Comparison of ENCODE assay signal across 13 cellular contexts in the genomic region with DNA sequence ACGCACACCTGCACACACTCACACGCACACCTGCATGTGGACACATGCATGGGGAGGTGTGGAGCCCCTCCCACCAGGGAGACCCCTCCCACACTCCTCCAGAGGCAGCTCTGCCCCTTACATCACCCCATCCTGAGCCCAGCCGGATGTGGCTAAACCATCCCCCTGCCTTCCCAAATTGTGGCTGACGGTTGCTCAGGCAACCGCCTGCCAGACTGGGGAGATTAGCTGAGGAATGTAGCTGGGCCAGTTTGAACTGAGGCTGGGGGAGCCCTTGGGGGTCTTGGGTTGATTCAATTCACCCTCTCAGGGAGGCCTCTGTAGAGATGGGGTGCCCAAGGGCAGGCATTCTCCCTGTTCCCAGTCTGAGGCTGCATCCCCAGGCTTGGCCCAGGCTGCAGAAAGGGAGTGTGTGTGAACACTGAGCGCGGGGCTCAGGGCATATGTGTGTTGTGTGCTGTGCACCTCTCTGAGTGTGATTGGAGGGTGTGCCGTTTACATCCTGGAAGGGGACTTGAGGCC. TPM values are rescaled to one million over a fixed set of nuclear protein-coding genes. Genes with fewer than 3 reads are reported as not detected.
DNase-seq lines count a peak whose midpoint lies in the region; ATAC-seq and TF ChIP-seq lines count a peak whose summit lies in the region.
"Had no signal": no experiment of that assay in that cellular context is flagged by ENCODE, and none has a peak within 500 bp of the region (broad histone marks: within the 10 kb centered on the region; RNA-seq: fewer than 3 reads in every experiment).

No MANE protein-coding gene starts in this region.

- H3K27me3 Mint-ChIP-seq in neural progenitor cell (ENCODE audit: insufficient read depth, low read depth) = peaks cover 5% of the 10 kb centered on the region
- no peaks in the 10 kb centered on the region for H3K27me3 Mint-ChIP-seq in activated CD4-positive, alpha-beta T cell treated with anti-CD3 and anti-CD28 coated beads for 36 hours
- peaks cover 13% of the 10 kb centered on the region for H3K27me3 Mint-ChIP-seq in activated T-helper 17 cell treated with anti-CD3 and anti-CD28 coated beads, Interleukin-2, amount 50 U/mL, for 72 hours
- H3K27me3 Mint-ChIP-seq: activated naive CD4-positive, alpha-beta T cell treated with anti-CD3 and anti-CD28 coated beads, Interleukin-2, amount 50 U/mL, for 24 hours had no signal

- H3K4me2 ChIP-seq in neural progenitor cell = peak overlapping the region; percentile 59

- H3K36me3 ChIP-seq in NT2/D1 (ENCODE audit: insufficient read depth, insufficient read length, low read length) = no peaks in the 10 kb centered on the region
- H3K36me3 ChIP-seq in neural progenitor cell = no peaks in the 10 kb centered on the region
- H3K36me3 ChIP-seq: pancreas had no signal

- POLR2A ChIA-PET in activated CD4-positive, alpha-beta T cell treated with anti-CD3 and anti-CD28 coated beads for 36 hours (lab: Charles Lee) = no interaction called here

- H3K27me3 ChIP-seq in NT2/D1 (ENCODE audit: insufficient read depth, insufficient read length) = no peaks in the 10 kb centered on the region
- H3K27me3 ChIP-seq in neural progenitor cell = no peaks in the 10 kb centered on the region
- H3K27me3 ChIP-seq: pancreas had no signal

- no peak overlapping the region for H2AFZ ChIP-seq in neural progenitor cell (replicated peaks)

- peaks cover 13% of the 10 kb centered on the region for H4K20me1 ChIP-seq in neural progenitor cell (ENCODE audit: low read depth)

- H3K9me3 ChIP-seq in NT2/D1 (ENCODE audit: insufficient read depth, low read length) (no peaks in the 10 kb centered on the region), neural progenitor cell (ENCODE audit: low read depth) (no peaks in the 10 kb centered on the region)
- H3K9me3 ChIP-seq: pancreas had no signal

- CTCF ChIA-PET in activated CD4-positive, alpha-beta T cell treated with anti-CD3 and anti-CD28 coated beads for 36 hours (lab: Charles Lee) = no interaction called here

- H3K4me1 ChIP-seq in NT2/D1 (ENCODE audit: insufficient read depth, insufficient read length) (peaks cover 28% of the 10 kb centered on the region), neural progenitor cell (peaks cover 32% of the 10 kb centered on the region)
- H3K4me1 ChIP-seq: pancreas had no signal

- H3K36me3 Mint-ChIP-seq in neural progenitor cell = no peaks in the 10 kb centered on the region
- no peaks in the 10 kb centered on the region for H3K36me3 Mint-ChIP-seq in activated CD4-positive, alpha-beta T cell treated with anti-CD3 and anti-CD28 coated beads for 36 hours (ENCODE audit: low read depth)
- H3K36me3 Mint-ChIP-seq in activated T-helper 17 cell treated with anti-CD3 and anti-CD28 coated beads, Interleukin-2, amount 50 U/mL, for 72 hours (ENCODE audit: low read depth) = no peaks in the 10 kb centered on the region
- H3K36me3 Mint-ChIP-seq: activated naive CD4-positive, alpha-beta T cell treated with anti-CD3 and anti-CD28 coated beads, Interleukin-2, amount 50 U/mL, for 24 hours had no signal

- H3K4me3 ChIP-seq in NT2/D1 (ENCODE audit: insufficient read length, low read depth) (no peak overlapping the region), neural progenitor cell (peak overlapping the region; percentile 12)
- H3K4me3 ChIP-seq: pancreas had no signal

- H3K27ac ChIP-seq in epithelial cell of prostate = peak overlapping the region; percentile 23
- H3K27ac ChIP-seq in neural progenitor cell = no peak overlapping the region
- H3K27ac ChIP-seq: pancreas had no signal

- no peaks in the 10 kb centered on the region for H3K9me3 Mint-ChIP-seq in neural progenitor cell
- H3K9me3 Mint-ChIP-seq in activated CD4-positive, alpha-beta T cell treated with anti-CD3 and anti-CD28 coated beads for 36 hours (ENCODE audit: low read depth) = no peaks in the 10 kb centered on the region
- no peaks in the 10 kb centered on the region for H3K9me3 Mint-ChIP-seq in activated T-helper 17 cell treated with anti-CD3 and anti-CD28 coated beads, Interleukin-2, amount 50 U/mL, for 72 hours
- H3K9me3 Mint-ChIP-seq: activated naive CD4-positive, alpha-beta T cell treated with anti-CD3 and anti-CD28 coated beads, Interleukin-2, amount 50 U/mL, for 24 hours had no signal

- no peak for ATAC-seq in activated CD4-positive, alpha-beta T cell treated with anti-CD3 and anti-CD28 coated beads for 36 hours
- ATAC-seq in activated T-helper 17 cell treated with anti-CD3 and anti-CD28 coated beads, Interleukin-2, amount 50 U/mL, for 72 hours (replicated peaks) = no peak

- H3K4me1 Mint-ChIP-seq in neural progenitor cell = peaks cover 53% of the 10 kb centered on the region
- no peaks in the 10 kb centered on the region for H3K4me1 Mint-ChIP-seq in activated CD4-positive, alpha-beta T cell treated with anti-CD3 and anti-CD28 coated beads for 36 hours
- no peaks in the 10 kb centered on the region for H3K4me1 Mint-ChIP-seq in activated T-helper 17 cell treated with anti-CD3 and anti-CD28 coated beads, Interleukin-2, amount 50 U/mL, for 72 hours
- H3K4me1 Mint-ChIP-seq: activated naive CD4-positive, alpha-beta T cell treated with anti-CD3 and anti-CD28 coated beads, Interleukin-2, amount 50 U/mL, for 24 hours had no signal

- H3K27ac Mint-ChIP-seq in neural progenitor cell = peak overlapping the region; percentile 92
- H3K27ac Mint-ChIP-seq in activated CD4-positive, alpha-beta T cell treated with anti-CD3 and anti-CD28 coated beads for 36 hours = no peak overlapping the region
- no peak overlapping the region for H3K27ac Mint-ChIP-seq in activated T-helper 17 cell treated with anti-CD3 and anti-CD28 coated beads, Interleukin-2, amount 50 U/mL, for 72 hours
- H3K27ac Mint-ChIP-seq: activated naive CD4-positive, alpha-beta T cell treated with anti-CD3 and anti-CD28 coated beads, Interleukin-2, amount 50 U/mL, for 24 hours had no signal

- no peak for TF ChIP-seq CTCF in neural progenitor cell (IDR thresholded peaks at IDR 0.05)

- peak; percentile 34 for DNase-seq in ELR (ENCODE audit: low read depth)
- peak; percentile 94 for DNase-seq in NT2/D1 (ENCODE audit: low read depth, low spot score)
- no peak for DNase-seq in epithelial cell of prostate (ENCODE audit: low read depth, low spot score)
- DNase-seq in neural progenitor cell (ENCODE audit: low spot score) = peak; percentile 89
- no peak for DNase-seq in activated CD4-positive, alpha-beta T cell treated with anti-CD3 and anti-CD28 coated beads for 36 hours
- no peak for DNase-seq in NCI-H345 (lab: John Stamatoyannopoulos, UW)
- DNase-seq in activated effector memory CD4-positive, alpha-beta T cell treated with anti-CD3 and anti-CD28 coated beads, Interleukin-2, amount 50 U/mL, for 16 hours = no peak
- DNase-seq: activated CD4-positive, alpha-beta T cell treated with anti-CD3 and anti-CD28 coated beads for 4 hours; NCI-H2171 treated with DMSO at 0.1 percent for 48 hours; pancreas; SIG-M5 had no signal

- H3K9ac ChIP-seq in NT2/D1 (ENCODE audit: insufficient read length, low read depth) (peak overlapping the region; percentile 34), neural progenitor cell (no peak overlapping the region)

- intact Hi-C loops in activated CD4-positive, alpha-beta T cell treated with anti-CD3 and anti-CD28 coated beads for 36 hours (cut with DNase I, micrococcal nuclease) = no loop called here

- H3F3A ChIP-seq in neural progenitor cell (ENCODE audit: low read depth) = peaks cover 10% of the 10 kb centered on the region

- H3K79me2 ChIP-seq in neural progenitor cell (ENCODE audit: low read depth) = peaks cover 11% of the 10 kb centered on the region

- peak overlapping the region; percentile 54 for H3K4me3 Mint-ChIP-seq in neural progenitor cell
- H3K4me3 Mint-ChIP-seq in activated CD4-positive, alpha-beta T cell treated with anti-CD3 and anti-CD28 coated beads for 36 hours = no peak overlapping the region
- H3K4me3 Mint-ChIP-seq in activated T-helper 17 cell treated with anti-CD3 and anti-CD28 coated beads, Interleukin-2, amount 50 U/mL, for 72 hours = no peak overlapping the region
- H3K4me3 Mint-ChIP-seq: activated naive CD4-positive, alpha-beta T cell treated with anti-CD3 and anti-CD28 coated beads, Interleukin-2, amount 50 U/mL, for 24 hours had no signal

RNA-seq across cellular contexts. Expression of a gene that starts 12.9 kb away (rescaled TPM):
- total RNA-seq in neural progenitor cell (ENCODE audit: low replicate concordance) = 29.5 and 68.9 TPM in 2 replicates
- total RNA-seq in activated CD4-positive, alpha-beta T cell treated with anti-CD3 and anti-CD28 coated beads for 36 hours = under 1 TPM; 0.37 to 0.89 TPM
- 1 to 10 TPM in 1 of 2 donors, under 1 TPM in 1; 0.99 to 2.1 TPM for total RNA-seq in activated T-helper 17 cell treated with anti-CD3 and anti-CD28 coated beads, Interleukin-2, amount 50 U/mL, for 72 hours

RNA-seq across cellular contexts. Expression of a gene that starts 18.5 kb away (rescaled TPM):
- 11.7 and 22.0 TPM in 2 replicates for total RNA-seq in neural progenitor cell (ENCODE audit: low replicate concordance)
- total RNA-seq in activated CD4-positive, alpha-beta T cell treated with anti-CD3 and anti-CD28 coated beads for 36 hours = 10 to 100 TPM; 41.3 to 43.1 TPM
- total RNA-seq in activated T-helper 17 cell treated with anti-CD3 and anti-CD28 coated beads, Interleukin-2, amount 50 U/mL, for 72 hours = 10 to 100 TPM; 21.0 to 38.3 TPM

Comparison
In these comparisons a context has a peak if more than half of its experiments do, and no peak if none do; other contexts are left out.
1. DNase-seq: peak in ELR (single experiment), NT2/D1 (single experiment) and neural progenitor cell (single experiment); none in epithelial cell of prostate (single experiment), activated CD4-positive, alpha-beta T cell treated with anti-CD3 and anti-CD28 coated beads for 36 hours (single experiment), NCI-H345 (single experiment) and activated effector memory CD4-positive, alpha-beta T cell treated with anti-CD3 and anti-CD28 coated beads, Interleukin-2, amount 50 U/mL, for 16 hours (single experiment).